32 cellular contexts compared by ENCODE assay signal in the genomic region with DNA sequence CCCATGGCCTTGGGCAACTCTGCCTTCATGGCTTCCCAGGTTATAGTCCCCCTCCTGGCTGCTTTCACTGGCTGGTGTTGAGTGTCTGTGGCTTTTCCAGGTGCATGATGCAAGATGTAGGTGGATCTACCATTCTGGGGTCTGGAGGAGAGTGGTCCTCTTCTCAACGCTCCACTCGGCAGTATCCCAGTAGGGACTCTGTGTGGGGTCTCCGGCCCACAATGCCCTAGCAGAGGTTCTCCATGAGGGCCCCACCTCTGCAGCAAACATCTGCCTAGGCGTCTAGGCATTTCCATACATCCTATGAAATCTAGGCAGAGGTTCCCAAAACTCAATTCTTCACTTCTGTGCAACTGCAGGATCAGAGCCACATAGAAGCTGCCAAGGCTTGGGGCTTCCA.
"Had no signal": no experiment of that assay in that cellular context is flagged by ENCODE, and none has a peak within 500 bp of the region (broad histone marks: within the 10 kb centered on the region; RNA-seq: fewer than 3 reads in every experiment).

No MANE protein-coding gene starts in this region.

- H3K9me3 ChIP-seq: ascending aorta had no signal

- ATAC-seq: activated CD8-positive, alpha-beta T cell treated with anti-CD3 and anti-CD28 coated beads for 36 hours; activated naive CD4-positive, alpha-beta T cell treated with anti-CD3 and anti-CD28 coated beads, Interleukin-2, amount 50 U/mL, for 72 hours; activated naive CD8-positive, alpha-beta T cell treated with anti-CD3 and anti-CD28 coated beads, Interleukin-2, amount 50 U/mL, for 24 hours; activated T-cell treated with anti-CD3 and anti-CD28 coated beads, Interleukin-2, amount 50 U/mL, for 4 hours; activated T-cell treated with anti-CD3 and anti-CD28 coated beads, Interleukin-2, amount 50 U/mL, for 72 hours; activated T-helper 17 cell treated with anti-CD3 and anti-CD28 coated beads, Interleukin-2, amount 50 U/mL, for 72 hours had no signal

- H3K27ac ChIP-seq: ascending aorta, cardiac muscle cell, VCaP had no signal

- DNase-seq: activated B cell treated with CpG ODN at 0.5 μM for 24 hours; activated CD4-positive, alpha-beta memory T cell treated with anti-CD3 and anti-CD28 coated beads for 36 hours; activated CD4-positive, alpha-beta T cell treated with anti-CD3 and anti-CD28 coated beads for 4 hours; activated CD4-positive, alpha-beta T cell treated with anti-CD3 and anti-CD28 coated beads, Interleukin-2, amount 10 ng/mL, durations not matched to agents 24 days and 14 days; activated CD4-positive, alpha-beta T cell treated with anti-CD3 and anti-CD28 coated beads, Interleukin-2, amount 50 U/mL, for 1 hour; activated CD4-positive, alpha-beta T cell treated with anti-CD3 and anti-CD28 coated beads, Interleukin-2, amount 50 U/mL, for 4 hours; activated CD4-positive, CD25-positive, alpha-beta regulatory T cell treated with anti-CD3 and anti-CD28 coated beads, Interleukin-2, amount 50 U/mL, for 72 hours; activated CD8-positive, alpha-beta memory T cell treated with anti-CD3 and anti-CD28 coated beads, Interleukin-2, amount 50 U/mL, for 4 hours; activated CD8-positive, alpha-beta T cell treated with anti-CD3 and anti-CD28 coated beads for 36 hours; activated effector memory CD4-positive, alpha-beta T cell treated with anti-CD3 and anti-CD28 coated beads, Interleukin-2, amount 50 U/mL, for 16 hours; activated gamma-delta T cell treated with Interleukin-2 at 50 U/mL for 16 hours; activated naive CD4-positive, alpha-beta T cell; activated naive CD4-positive, alpha-beta T cell treated with anti-CD3 and anti-CD28 coated beads for 36 hours; activated naive CD4-positive, alpha-beta T cell treated with anti-CD3 and anti-CD28 coated beads, Interleukin-2, amount 50 U/mL, for 16 hours; activated naive CD8-positive, alpha-beta T cell treated with anti-CD3 and anti-CD28 coated beads, Interleukin-2, amount 10 ng/mL, durations not matched to agents 7 days and 5 days; activated naive CD8-positive, alpha-beta T cell treated with anti-CD3 and anti-CD28 coated beads, Interleukin-2, amount 50 U/mL, for 24 hours; activated T-cell treated with anti-CD3 and anti-CD28 coated beads for 4 hours; activated T-cell treated with anti-CD3 and anti-CD28 coated beads, Interleukin-2, amount 50 U/mL, for 1 hour; activated T-cell treated with anti-CD3 and anti-CD28 coated beads, Interleukin-2, amount 50 U/mL, for 4 hours; activated T-cell treated with anti-CD3 and anti-CD28 coated beads, Interleukin-2, amount 50 U/mL, for 72 hours; amygdala; anterior cingulate cortex; caudate nucleus; cerebellar nuclear complex; T-helper 1 cell; T-helper 2 cell; T-helper 9 cell had no signal

- H3K4me1 ChIP-seq: ascending aorta had no signal

- H3K27me3 ChIP-seq: ascending aorta, cardiac muscle cell had no signal

- H3K4me3 ChIP-seq: ascending aorta, cardiac muscle cell had no signal

- H3K36me3 ChIP-seq: ascending aorta, cardiac muscle cell had no signal
